In the genomic region with DNA sequence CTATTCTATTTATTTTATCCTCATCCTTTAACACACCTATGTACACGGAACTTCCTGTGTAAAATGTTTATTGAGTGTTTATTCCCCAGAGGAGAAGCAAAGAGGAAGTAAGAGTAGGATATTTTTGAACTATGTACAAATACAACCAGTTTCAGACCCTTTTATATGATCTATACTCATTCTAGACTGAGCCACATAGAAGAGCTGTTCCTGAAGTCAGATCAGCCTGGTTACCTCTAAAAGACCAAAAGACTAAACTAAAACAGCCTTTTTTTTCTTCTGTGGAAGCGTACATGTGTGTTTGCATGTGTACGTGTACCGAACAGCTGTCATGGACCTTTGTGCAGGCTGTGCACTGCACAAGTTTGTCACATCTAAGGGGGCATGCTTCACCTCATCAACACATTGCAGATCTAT, we compare ENCODE assay signal across 1 cellular context.
TF ChIP-seq lines count a peak whose summit lies in the region.

No MANE protein-coding gene starts in this region.

TF ChIP-seq in GM12878, 131 proteins besides CTCF, POLR2A, EP300 and RAD21 (continued from another document and continues in another):
- TF ChIP-seq ZNF384 (IDR thresholded peaks at IDR 0.05; ENCODE audit: borderline replicate concordance, low read depth, low read length) (peak; percentile 43; the same call in 1 of the 2 replicates), CBX3 (IDR thresholded peaks at IDR 0.05; ENCODE audit: borderline replicate concordance, low read depth) (no peak), SIN3A (IDR thresholded peaks at IDR 0.05; ENCODE audit: low read depth, low read length) (no peak), CUX1 (IDR thresholded peaks at IDR 0.05; ENCODE audit: insufficient replicate concordance, low read depth, low read length) (peak; percentile 66), HDAC2 (IDR thresholded peaks at IDR 0.05) (0 out of 2 replicates have a peak, but pooled peaks have one; percentile 47), SP1 (IDR thresholded peaks at IDR 0.05; ENCODE audit: low read depth, low read length) (no peak), TCF7 (IDR thresholded peaks at IDR 0.05; ENCODE audit: borderline replicate concordance) (0 out of 2 replicates have a peak, but pooled peaks have one; percentile 55), LARP7 (IDR thresholded peaks at IDR 0.05) (no peak), EGR1 (IDR thresholded peaks at IDR 0.05; ENCODE audit: borderline replicate concordance in 1 of 2, low read depth in 2 of 2, low read length in 2 of 2) (no peak), SUPT20H (IDR thresholded peaks at IDR 0.05; ENCODE audit: borderline replicate concordance, control insufficient read depth, low read depth, low read length) (no peak), BCL11A (IDR thresholded peaks at IDR 0.05; ENCODE audit: low read depth, low read length) (no peak), PBX3 (IDR thresholded peaks at IDR 0.05; ENCODE audit: insufficient replicate concordance, low read depth, low read length) (no peak), ETV6 (conservative IDR thresholded peaks at IDR 0.05 in 1 of 2, IDR thresholded peaks at IDR 0.05 in 1 of 2; ENCODE audit: borderline replicate concordance in 1 of 2, low read depth in 1 of 2) (peak in 1 of 2 experiments; percentile 44; a peak in 1 of 4 replicates), BMI1 (IDR thresholded peaks at IDR 0.05; ENCODE audit: borderline replicate concordance) (0 out of 2 replicates have a peak, but pooled peaks have one; percentile 11), KLF5 (IDR thresholded peaks at IDR 0.05; ENCODE audit: partially characterized antibody) (no peak), DPF2 (IDR thresholded peaks at IDR 0.05) (peak; percentile 49; the same call in 1 of the 2 replicates), NR2F1 (conservative IDR thresholded peaks at IDR 0.05) (no peak), RB1 (IDR thresholded peaks at IDR 0.05; ENCODE audit: borderline replicate concordance) (no peak), CBX5 (IDR thresholded peaks at IDR 0.05; ENCODE audit: low read depth) (peak; percentile 73; the same call in 1 of the 2 replicates), CHD2 (IDR thresholded peaks at IDR 0.05; ENCODE audit: borderline replicate concordance, low read depth, low read length) (no peak; the same call in 1 of the 2 replicates), USF2 (IDR thresholded peaks at IDR 0.05; ENCODE audit: borderline replicate concordance, low read depth, low read length) (no peak), CHD1 (IDR thresholded peaks at IDR 0.05; ENCODE audit: low read depth, low read length) (no peak), EZH2 (IDR thresholded peaks at IDR 0.05; ENCODE audit: borderline replicate concordance, control insufficient read depth, low read depth, low read length) (no peak), RBBP5 (conservative IDR thresholded peaks at IDR 0.05) (no peak), PAX8 (IDR thresholded peaks at IDR 0.05) (peak; percentile 66), SIX5 (IDR thresholded peaks at IDR 0.05; ENCODE audit: low read depth, low read length, severe bottlenecking) (no peak), TCF12 (IDR thresholded peaks at IDR 0.05; ENCODE audit: low read depth, low read length) (peak; percentile 42; the same call in 1 of the 2 replicates), TBL1XR1 (IDR thresholded peaks at IDR 0.05; ENCODE audit: low read depth, low read length) (peak; percentile 75; the same call in 1 of the 2 replicates), JUND (IDR thresholded peaks at IDR 0.05; ENCODE audit: low read depth, low read length) (no peak), KAT2A (conservative IDR thresholded peaks at IDR 0.05; ENCODE audit: control insufficient read depth, low read depth, low read length) (no peak), GATAD2B (conservative IDR thresholded peaks at IDR 0.05; ENCODE audit: low read depth) (no peak), NRF1 (conservative IDR thresholded peaks at IDR 0.05; ENCODE audit: low read depth, low read length) (no peak), ZNF24 (IDR thresholded peaks at IDR 0.05) (no peak), ZBTB4 (CRISPR knock-in tag; IDR thresholded peaks at IDR 0.05) (no peak), SMAD5 (IDR thresholded peaks at IDR 0.05; ENCODE audit: low read depth) (peak; percentile 52), HDAC6 (IDR thresholded peaks at IDR 0.05; ENCODE audit: unreplicated experiment) (no peak), RELA (IDR thresholded peaks at IDR 0.05; ENCODE audit: borderline replicate concordance, partially characterized antibody) (no peak), STAT1 (conservative IDR thresholded peaks at IDR 0.05) (no peak), PKNOX1 (IDR thresholded peaks at IDR 0.05) (no peak; the same call in 1 of the 2 replicates), MLLT1 (IDR thresholded peaks at IDR 0.05) (no peak)
- TF ChIP-seq, protein P1, sequence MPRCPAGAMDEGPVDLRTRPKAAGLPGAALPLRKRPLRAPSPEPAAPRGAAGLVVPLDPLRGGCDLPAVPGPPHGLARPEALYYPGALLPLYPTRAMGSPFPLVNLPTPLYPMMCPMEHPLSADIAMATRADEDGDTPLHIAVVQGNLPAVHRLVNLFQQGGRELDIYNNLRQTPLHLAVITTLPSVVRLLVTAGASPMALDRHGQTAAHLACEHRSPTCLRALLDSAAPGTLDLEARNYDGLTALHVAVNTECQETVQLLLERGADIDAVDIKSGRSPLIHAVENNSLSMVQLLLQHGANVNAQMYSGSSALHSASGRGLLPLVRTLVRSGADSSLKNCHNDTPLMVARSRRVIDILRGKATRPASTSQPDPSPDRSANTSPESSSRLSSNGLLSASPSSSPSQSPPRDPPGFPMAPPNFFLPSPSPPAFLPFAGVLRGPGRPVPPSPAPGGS (IDR thresholded peaks at IDR 0.05; ENCODE audit: borderline replicate concordance, insufficient read depth, low read depth, low read length, poor library complexity, severe bottlenecking), result peak; percentile 58
- TF ChIP-seq, protein P2, sequence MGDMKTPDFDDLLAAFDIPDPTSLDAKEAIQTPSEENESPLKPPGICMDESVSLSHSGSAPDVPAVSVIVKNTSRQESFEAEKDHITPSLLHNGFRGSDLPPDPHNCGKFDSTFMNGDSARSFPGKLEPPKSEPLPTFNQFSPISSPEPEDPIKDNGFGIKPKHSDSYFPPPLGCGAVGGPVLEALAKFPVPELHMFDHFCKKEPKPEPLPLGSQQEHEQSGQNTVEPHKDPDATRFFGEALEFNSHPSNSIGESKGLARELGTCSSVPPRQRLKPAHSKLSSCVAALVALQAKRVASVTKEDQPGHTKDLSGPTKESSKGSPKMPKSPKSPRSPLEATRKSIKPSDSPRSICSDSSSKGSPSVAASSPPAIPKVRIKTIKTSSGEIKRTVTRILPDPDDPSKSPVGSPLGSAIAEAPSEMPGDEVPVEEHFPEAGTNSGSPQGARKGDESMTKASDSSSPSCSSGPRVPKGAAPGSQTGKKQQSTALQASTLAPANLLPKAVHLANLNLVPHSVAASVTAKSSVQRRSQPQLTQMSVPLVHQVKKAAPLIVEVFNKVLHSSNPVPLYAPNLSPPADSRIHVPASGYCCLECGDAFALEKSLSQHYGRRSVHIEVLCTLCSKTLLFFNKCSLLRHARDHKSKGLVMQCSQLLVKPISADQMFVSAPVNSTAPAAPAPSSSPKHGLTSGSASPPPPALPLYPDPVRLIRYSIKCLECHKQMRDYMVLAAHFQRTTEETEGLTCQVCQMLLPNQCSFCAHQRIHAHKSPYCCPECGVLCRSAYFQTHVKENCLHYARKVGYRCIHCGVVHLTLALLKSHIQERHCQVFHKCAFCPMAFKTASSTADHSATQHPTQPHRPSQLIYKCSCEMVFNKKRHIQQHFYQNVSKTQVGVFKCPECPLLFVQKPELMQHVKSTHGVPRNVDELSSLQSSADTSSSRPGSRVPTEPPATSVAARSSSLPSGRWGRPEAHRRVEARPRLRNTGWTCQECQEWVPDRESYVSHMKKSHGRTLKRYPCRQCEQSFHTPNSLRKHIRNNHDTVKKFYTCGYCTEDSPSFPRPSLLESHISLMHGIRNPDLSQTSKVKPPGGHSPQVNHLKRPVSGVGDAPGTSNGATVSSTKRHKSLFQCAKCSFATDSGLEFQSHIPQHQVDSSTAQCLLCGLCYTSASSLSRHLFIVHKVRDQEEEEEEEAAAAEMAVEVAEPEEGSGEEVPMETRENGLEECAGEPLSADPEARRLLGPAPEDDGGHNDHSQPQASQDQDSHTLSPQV (IDR thresholded peaks at IDR 0.05), result no peak
